1 cellular context compared by ENCODE assay signal in genomic region chr1:47690341-47691244, GRCh38.
TF ChIP-seq lines count a peak whose summit lies in the region.

No MANE protein-coding gene starts in this region.

TF ChIP-seq in HEK293, 187 proteins besides CTCF, POLR2A, EP300 and RAD21 (continued from another document and continues in another):
- TF ChIP-seq, protein P1, sequence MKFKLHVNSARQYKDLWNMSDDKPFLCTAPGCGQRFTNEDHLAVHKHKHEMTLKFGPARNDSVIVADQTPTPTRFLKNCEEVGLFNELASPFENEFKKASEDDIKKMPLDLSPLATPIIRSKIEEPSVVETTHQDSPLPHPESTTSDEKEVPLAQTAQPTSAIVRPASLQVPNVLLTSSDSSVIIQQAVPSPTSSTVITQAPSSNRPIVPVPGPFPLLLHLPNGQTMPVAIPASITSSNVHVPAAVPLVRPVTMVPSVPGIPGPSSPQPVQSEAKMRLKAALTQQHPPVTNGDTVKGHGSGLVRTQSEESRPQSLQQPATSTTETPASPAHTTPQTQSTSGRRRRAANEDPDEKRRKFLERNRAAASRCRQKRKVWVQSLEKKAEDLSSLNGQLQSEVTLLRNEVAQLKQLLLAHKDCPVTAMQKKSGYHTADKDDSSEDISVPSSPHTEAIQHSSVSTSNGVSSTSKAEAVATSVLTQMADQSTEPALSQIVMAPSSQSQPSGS (tag by site-specific recombination; IDR thresholded peaks at IDR 0.05; ENCODE audit: low read depth): peak; percentile 82
- TF ChIP-seq SP7 (tag by site-specific recombination; IDR thresholded peaks at IDR 0.05) (peak; percentile 99), ZNF654 (tag by site-specific recombination; IDR thresholded peaks at IDR 0.05; ENCODE audit: low read depth) (peak; percentile 27; the same call in 1 of the 2 replicates), ZNF311 (tag by site-specific recombination; IDR thresholded peaks at IDR 0.05; ENCODE audit: borderline replicate concordance) (no peak), ZNF785 (tag by site-specific recombination; IDR thresholded peaks at IDR 0.05) (no peak), ZNF19 (tag by site-specific recombination; IDR thresholded peaks at IDR 0.05; ENCODE audit: low read depth) (no peak), GFI1B (tag by site-specific recombination; IDR thresholded peaks at IDR 0.05) (0 out of 2 replicates have a peak, but pooled peaks have one; percentile 65), ZNF560 (tag by site-specific recombination; IDR thresholded peaks at IDR 0.05; ENCODE audit: borderline replicate concordance) (no peak), ZNF202 (tag by site-specific recombination; IDR thresholded peaks at IDR 0.05; ENCODE audit: borderline replicate concordance) (no peak), ZNF335 (tag by site-specific recombination; conservative IDR thresholded peaks at IDR 0.05) (peak; percentile 48), GLI4 (tag by site-specific recombination; IDR thresholded peaks at IDR 0.05) (no peak), ZBTB7A (tag by site-specific recombination; IDR thresholded peaks at IDR 0.05; ENCODE audit: low read depth) (no peak), ZNF558 (tag by site-specific recombination; IDR thresholded peaks at IDR 0.05) (peak; percentile 67; the same call in 1 of the 2 replicates), IKZF3 (tag by site-specific recombination; IDR thresholded peaks at IDR 0.05) (peak; percentile 55; the same call in 1 of the 2 replicates), ZNF155 (tag by site-specific recombination; IDR thresholded peaks at IDR 0.05) (no peak), ZNF624 (tag by site-specific recombination; IDR thresholded peaks at IDR 0.05) (no peak), ZNF670 (tag by site-specific recombination; IDR thresholded peaks at IDR 0.05; ENCODE audit: low read depth) (no peak), ZNF354C (tag by site-specific recombination; IDR thresholded peaks at IDR 0.05; ENCODE audit: borderline replicate concordance, low read depth) (no peak), REPIN1 (tag by site-specific recombination; IDR thresholded peaks at IDR 0.05; ENCODE audit: low read depth) (no peak), ZNF2 (tag by site-specific recombination; IDR thresholded peaks at IDR 0.05) (peak; percentile 91), MYNN (tag by site-specific recombination; IDR thresholded peaks at IDR 0.05; ENCODE audit: borderline replicate concordance) (0 out of 2 replicates have a peak, but pooled peaks have one; percentile 64), ZNF544 (tag by site-specific recombination; IDR thresholded peaks at IDR 0.05) (no peak), EGR2 (tag by site-specific recombination; IDR thresholded peaks at IDR 0.05; ENCODE audit: low read depth) (no peak), ZNF549 (tag by site-specific recombination; IDR thresholded peaks at IDR 0.05) (no peak), ZNF175 (tag by site-specific recombination; IDR thresholded peaks at IDR 0.05) (no peak), REST (tag by site-specific recombination; IDR thresholded peaks at IDR 0.05) (no peak), PRDM4 (tag by site-specific recombination; IDR thresholded peaks at IDR 0.05) (peak; percentile 98), KLF9 (tag by site-specific recombination; IDR thresholded peaks at IDR 0.05; ENCODE audit: low read depth) (peak; percentile 58; the same call in 1 of the 2 replicates), ZNF510 (tag by site-specific recombination; IDR thresholded peaks at IDR 0.05; ENCODE audit: insufficient replicate concordance) (no peak), ZNF48 (tag by site-specific recombination; IDR thresholded peaks at IDR 0.05) (no peak), ZNF133 (tag by site-specific recombination; IDR thresholded peaks at IDR 0.05) (no peak), ZNF664 (tag by site-specific recombination; IDR thresholded peaks at IDR 0.05) (peak; percentile 30; the same call in 1 of the 2 replicates), KLF8 (tag by site-specific recombination; IDR thresholded peaks at IDR 0.05) (peak; percentile 97), ZBTB17 (tag by site-specific recombination; IDR thresholded peaks at IDR 0.05) (peak; percentile 93), KLF10 (tag by site-specific recombination; IDR thresholded peaks at IDR 0.05) (peak; percentile 82), ZNF843 (tag by site-specific recombination; IDR thresholded peaks at IDR 0.05) (peak; percentile 99)
- TF ChIP-seq, protein P2, sequence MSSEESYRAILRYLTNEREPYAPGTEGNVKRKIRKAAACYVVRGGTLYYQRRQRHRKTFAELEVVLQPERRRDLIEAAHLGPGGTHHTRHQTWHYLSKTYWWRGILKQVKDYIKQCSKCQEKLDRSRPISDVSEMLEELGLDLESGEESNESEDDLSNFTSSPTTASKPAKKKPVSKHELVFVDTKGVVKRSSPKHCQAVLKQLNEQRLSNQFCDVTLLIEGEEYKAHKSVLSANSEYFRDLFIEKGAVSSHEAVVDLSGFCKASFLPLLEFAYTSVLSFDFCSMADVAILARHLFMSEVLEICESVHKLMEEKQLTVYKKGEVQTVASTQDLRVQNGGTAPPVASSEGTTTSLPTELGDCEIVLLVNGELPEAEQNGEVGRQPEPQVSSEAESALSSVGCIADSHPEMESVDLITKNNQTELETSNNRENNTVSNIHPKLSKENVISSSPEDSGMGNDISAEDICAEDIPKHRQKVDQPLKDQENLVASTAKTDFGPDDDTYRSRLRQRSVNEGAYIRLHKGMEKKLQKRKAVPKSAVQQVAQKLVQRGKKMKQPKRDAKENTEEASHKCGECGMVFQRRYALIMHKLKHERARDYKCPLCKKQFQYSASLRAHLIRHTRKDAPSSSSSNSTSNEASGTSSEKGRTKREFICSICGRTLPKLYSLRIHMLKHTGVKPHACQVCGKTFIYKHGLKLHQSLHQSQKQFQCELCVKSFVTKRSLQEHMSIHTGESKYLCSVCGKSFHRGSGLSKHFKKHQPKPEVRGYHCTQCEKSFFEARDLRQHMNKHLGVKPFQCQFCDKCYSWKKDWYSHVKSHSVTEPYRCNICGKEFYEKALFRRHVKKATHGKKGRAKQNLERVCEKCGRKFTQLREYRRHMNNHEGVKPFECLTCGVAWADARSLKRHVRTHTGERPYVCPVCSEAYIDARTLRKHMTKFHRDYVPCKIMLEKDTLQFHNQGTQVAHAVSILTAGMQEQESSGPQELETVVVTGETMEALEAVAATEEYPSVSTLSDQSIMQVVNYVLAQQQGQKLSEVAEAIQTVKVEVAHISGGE (tag by site-specific recombination; conservative IDR thresholded peaks at IDR 0.05; ENCODE audit: low read depth): no peak
- TF ChIP-seq, protein P3, sequence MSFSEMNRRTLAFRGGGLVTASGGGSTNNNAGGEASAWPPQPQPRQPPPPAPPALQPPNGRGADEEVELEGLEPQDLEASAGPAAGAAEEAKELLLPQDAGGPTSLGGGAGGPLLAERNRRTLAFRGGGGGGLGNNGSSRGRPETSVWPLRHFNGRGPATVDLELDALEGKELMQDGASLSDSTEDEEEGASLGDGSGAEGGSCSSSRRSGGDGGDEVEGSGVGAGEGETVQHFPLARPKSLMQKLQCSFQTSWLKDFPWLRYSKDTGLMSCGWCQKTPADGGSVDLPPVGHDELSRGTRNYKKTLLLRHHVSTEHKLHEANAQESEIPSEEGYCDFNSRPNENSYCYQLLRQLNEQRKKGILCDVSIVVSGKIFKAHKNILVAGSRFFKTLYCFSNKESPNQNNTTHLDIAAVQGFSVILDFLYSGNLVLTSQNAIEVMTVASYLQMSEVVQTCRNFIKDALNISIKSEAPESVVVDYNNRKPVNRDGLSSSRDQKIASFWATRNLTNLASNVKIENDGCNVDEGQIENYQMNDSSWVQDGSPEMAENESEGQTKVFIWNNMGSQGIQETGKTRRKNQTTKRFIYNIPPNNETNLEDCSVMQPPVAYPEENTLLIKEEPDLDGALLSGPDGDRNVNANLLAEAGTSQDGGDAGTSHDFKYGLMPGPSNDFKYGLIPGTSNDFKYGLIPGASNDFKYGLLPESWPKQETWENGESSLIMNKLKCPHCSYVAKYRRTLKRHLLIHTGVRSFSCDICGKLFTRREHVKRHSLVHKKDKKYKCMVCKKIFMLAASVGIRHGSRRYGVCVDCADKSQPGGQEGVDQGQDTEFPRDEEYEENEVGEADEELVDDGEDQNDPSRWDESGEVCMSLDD (tag by site-specific recombination; IDR thresholded peaks at IDR 0.05): peak; percentile 66
- TF ChIP-seq, protein P4, sequence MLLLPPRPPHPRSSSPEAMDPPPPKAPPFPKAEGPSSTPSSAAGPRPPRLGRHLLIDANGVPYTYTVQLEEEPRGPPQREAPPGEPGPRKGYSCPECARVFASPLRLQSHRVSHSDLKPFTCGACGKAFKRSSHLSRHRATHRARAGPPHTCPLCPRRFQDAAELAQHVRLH (tag by site-specific recombination; IDR thresholded peaks at IDR 0.05): peak; percentile 93
- TF ChIP-seq, protein P5, sequence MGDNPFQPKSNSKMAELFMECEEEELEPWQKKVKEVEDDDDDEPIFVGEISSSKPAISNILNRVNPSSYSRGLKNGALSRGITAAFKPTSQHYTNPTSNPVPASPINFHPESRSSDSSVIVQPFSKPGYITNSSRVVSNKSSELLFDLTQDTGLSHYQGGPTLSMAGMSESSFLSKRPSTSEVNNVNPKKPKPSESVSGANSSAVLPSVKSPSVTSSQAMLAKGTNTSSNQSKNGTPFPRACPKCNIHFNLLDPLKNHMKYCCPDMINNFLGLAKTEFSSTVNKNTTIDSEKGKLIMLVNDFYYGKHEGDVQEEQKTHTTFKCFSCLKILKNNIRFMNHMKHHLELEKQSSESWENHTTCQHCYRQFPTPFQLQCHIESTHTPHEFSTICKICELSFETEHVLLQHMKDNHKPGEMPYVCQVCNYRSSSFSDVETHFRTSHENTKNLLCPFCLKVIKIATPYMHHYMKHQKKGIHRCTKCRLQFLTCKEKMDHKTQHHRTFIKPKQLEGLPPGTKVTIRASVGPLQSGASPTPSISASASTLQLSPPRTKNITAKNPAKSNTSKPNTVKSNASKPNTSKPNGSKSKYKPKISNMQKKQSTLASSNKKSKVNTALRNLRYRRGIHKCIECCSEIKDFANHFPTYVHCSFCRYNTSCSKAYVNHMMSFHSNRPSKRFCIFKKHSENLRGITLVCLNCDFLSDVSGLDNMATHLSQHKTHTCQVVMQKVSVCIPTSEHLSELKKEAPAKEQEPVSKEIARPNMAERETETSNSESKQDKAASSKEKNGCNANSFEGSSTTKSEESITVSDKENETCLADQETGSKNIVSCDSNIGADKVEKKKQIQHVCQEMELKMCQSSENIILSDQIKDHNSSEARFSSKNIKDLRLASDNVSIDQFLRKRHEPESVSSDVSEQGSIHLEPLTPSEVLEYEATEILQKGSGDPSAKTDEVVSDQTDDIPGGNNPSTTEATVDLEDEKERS (tag by site-specific recombination; IDR thresholded peaks at IDR 0.05): no peak
- TF ChIP-seq, protein P6, sequence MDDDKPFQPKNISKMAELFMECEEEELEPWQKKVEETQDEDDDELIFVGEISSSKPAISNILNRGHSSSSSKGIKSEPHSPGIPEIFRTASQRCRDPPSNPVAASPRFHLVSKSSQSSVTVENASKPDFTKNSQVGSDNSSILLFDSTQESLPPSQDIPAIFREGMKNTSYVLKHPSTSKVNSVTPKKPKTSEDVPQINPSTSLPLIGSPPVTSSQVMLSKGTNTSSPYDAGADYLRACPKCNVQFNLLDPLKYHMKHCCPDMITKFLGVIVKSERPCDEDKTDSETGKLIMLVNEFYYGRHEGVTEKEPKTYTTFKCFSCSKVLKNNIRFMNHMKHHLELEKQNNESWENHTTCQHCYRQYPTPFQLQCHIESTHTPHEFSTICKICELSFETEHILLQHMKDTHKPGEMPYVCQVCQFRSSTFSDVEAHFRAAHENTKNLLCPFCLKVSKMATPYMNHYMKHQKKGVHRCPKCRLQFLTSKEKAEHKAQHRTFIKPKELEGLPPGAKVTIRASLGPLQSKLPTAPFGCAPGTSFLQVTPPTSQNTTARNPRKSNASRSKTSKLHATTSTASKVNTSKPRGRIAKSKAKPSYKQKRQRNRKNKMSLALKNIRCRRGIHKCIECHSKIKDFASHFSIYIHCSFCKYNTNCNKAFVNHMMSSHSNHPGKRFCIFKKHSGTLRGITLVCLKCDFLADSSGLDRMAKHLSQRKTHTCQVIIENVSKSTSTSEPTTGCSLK (tag by site-specific recombination; IDR thresholded peaks at IDR 0.05): no peak
